ENCODE assay signal across 1 cellular context in the genomic region with DNA sequence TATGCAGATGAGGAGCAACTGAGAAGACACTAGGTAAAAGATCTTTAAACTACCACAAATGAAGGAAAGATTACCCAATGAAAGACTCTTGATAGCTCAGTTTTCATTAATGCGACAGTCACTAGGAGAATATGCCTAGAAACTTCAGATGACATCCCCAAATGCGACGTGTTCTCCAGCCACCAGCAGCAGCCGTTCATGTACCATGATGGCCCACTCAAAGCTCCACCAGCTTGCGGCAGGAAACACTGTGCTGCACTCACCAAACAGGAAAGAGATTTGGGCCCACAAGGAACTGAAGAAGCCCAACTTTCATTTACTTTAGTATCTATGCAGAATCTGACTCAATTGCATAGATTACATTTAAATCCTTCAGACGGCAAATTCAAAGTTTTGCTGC.
TF ChIP-seq lines count a peak whose summit lies in the region.

No MANE protein-coding gene starts in this region.

TF ChIP-seq in H1, 55 proteins besides CTCF, POLR2A, EP300 and RAD21:
- TF ChIP-seq, protein P1, sequence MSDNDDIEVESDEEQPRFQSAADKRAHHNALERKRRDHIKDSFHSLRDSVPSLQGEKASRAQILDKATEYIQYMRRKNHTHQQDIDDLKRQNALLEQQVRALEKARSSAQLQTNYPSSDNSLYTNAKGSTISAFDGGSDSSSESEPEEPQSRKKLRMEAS (IDR thresholded peaks at IDR 0.05): no peak
- no peak for TF ChIP-seq KDM5A (IDR thresholded peaks at IDR 0.05; ENCODE audit: low read length)
- TF ChIP-seq POLR2AphosphoS5 (IDR thresholded peaks at IDR 0.05; ENCODE audit: low read depth, low read length): no peak
- TF ChIP-seq RFX5 (IDR thresholded peaks at IDR 0.05; ENCODE audit: borderline replicate concordance, low read depth, low read length): no peak
- no peak for TF ChIP-seq NANOG (IDR thresholded peaks at IDR 0.05; ENCODE audit: insufficient read depth, low read depth, low read length, poor library complexity, severe bottlenecking)
- TF ChIP-seq, protein P2, sequence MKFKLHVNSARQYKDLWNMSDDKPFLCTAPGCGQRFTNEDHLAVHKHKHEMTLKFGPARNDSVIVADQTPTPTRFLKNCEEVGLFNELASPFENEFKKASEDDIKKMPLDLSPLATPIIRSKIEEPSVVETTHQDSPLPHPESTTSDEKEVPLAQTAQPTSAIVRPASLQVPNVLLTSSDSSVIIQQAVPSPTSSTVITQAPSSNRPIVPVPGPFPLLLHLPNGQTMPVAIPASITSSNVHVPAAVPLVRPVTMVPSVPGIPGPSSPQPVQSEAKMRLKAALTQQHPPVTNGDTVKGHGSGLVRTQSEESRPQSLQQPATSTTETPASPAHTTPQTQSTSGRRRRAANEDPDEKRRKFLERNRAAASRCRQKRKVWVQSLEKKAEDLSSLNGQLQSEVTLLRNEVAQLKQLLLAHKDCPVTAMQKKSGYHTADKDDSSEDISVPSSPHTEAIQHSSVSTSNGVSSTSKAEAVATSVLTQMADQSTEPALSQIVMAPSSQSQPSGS (IDR thresholded peaks at IDR 0.05; ENCODE audit: low read length): no peak
- TF ChIP-seq SUZ12 (IDR thresholded peaks at IDR 0.05; ENCODE audit: low read length): no peak
- no peak for TF ChIP-seq GTF2F1 (IDR thresholded peaks at IDR 0.05; ENCODE audit: borderline replicate concordance, low read depth, low read length)
- TF ChIP-seq CHD1 (IDR thresholded peaks at IDR 0.05; ENCODE audit: low read depth, low read length): no peak
- no peak for TF ChIP-seq TAF1 (IDR thresholded peaks at IDR 0.05; ENCODE audit: low read depth, low read length)
- no peak for TF ChIP-seq TEAD4 (IDR thresholded peaks at IDR 0.05; ENCODE audit: low read depth, low read length)
